Comparison of ENCODE assay signal across 1 cellular context in the genomic region with DNA sequence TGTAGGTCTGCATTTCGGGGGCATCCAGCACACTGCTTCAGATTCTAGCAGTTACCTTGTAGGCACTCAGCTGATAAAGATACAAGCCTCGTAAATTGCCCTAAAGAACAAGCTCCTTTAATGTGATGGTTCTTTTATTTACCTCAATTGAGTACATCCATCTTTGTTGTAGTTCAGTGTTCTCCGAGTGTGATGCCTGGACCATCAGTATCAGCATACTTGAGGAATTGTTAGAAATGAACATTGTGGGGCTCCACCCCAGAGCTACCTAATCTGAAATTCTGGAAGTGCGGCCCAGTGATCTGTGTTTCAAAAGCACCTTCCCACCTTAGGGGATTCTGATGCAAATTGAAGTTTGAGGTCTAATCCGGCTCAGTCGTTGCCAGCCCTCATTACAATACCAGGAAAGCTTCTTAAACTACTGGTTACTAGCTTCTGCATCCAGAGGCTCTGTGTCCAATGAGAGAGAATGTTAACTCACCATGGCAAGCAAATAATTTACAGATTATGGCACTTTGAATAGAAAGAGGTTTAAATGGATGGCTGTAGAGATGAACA.
TF ChIP-seq lines count a peak whose summit lies in the region.

No MANE protein-coding gene starts in this region.

TF ChIP-seq in endothelial cell of umbilical vein, 7 proteins besides CTCF, POLR2A, EP300 and RAD21 (continued from another document):
- no peak for TF ChIP-seq POLR2AphosphoS5 (IDR thresholded peaks at IDR 0.05; ENCODE audit: insufficient read depth, low read depth, low read length)
- TF ChIP-seq MYC (IDR thresholded peaks at IDR 0.05; ENCODE audit: low read depth, low read length), result no peak
- TF ChIP-seq GATA2 (IDR thresholded peaks at IDR 0.05; ENCODE audit: insufficient read depth, insufficient read length, low read depth, low read length), result no peak
- no peak for TF ChIP-seq FOS (IDR thresholded peaks at IDR 0.05; ENCODE audit: borderline replicate concordance, insufficient read depth, low read length)
